In genomic region chr20:47285189-47285588, GRCh38 we compare ENCODE assay signal across 23 cellular contexts.
"Had no signal": no experiment of that assay in that cellular context is flagged by ENCODE, and none has a peak within 500 bp of the region (broad histone marks: within the 10 kb centered on the region; RNA-seq: fewer than 3 reads in every experiment).

No MANE protein-coding gene starts in this region.

- H3K27me3 ChIP-seq: breast epithelium, esophagus muscularis mucosa, heart right ventricle, pancreas, spleen, transverse colon had no signal

- H3K9me3 Mint-ChIP-seq: activated CD8-positive, alpha-beta T cell treated with anti-CD3 and anti-CD28 coated beads for 36 hours; endodermal cell; naive thymus-derived CD8-positive, alpha-beta T cell; neural crest cell had no signal

- H3K27ac Mint-ChIP-seq: activated CD8-positive, alpha-beta memory T cell treated with anti-CD3 and anti-CD28 coated beads, Interleukin-2, amount 10 ng/mL, durations not matched to agents 7 days and 5 days; activated CD8-positive, alpha-beta T cell treated with anti-CD3 and anti-CD28 coated beads for 36 hours; endodermal cell had no signal

- DNase-seq: activated CD4-positive, alpha-beta T cell treated with anti-CD3 and anti-CD28 coated beads for 1 hour; activated CD4-positive, alpha-beta T cell treated with anti-CD3 and anti-CD28 coated beads, Interleukin-2, amount 50 U/mL, for 1 hour; activated CD8-positive, alpha-beta memory T cell treated with anti-CD3 and anti-CD28 coated beads, Interleukin-2, amount 10 ng/mL, durations not matched to agents 7 days and 5 days; activated CD8-positive, alpha-beta T cell treated with anti-CD3 and anti-CD28 coated beads for 36 hours; activated effector memory CD4-positive, alpha-beta T cell treated with anti-CD3 and anti-CD28 coated beads, Interleukin-2, amount 50 U/mL, for 16 hours; activated naive CD4-positive, alpha-beta T cell treated with anti-CD3 and anti-CD28 coated beads, Interleukin-2, amount 50 U/mL, for 16 hours; central memory CD4-positive, alpha-beta T cell; endodermal cell; foreskin melanocyte; heart right ventricle; midbrain; naive thymus-derived CD8-positive, alpha-beta T cell; nucleus accumbens; pancreas; right cardiac atrium; spleen; stimulated activated naive CD4-positive, alpha-beta T cell; T-helper 9 cell; transverse colon; WERI-Rb-1 had no signal

- H3K27ac ChIP-seq: breast epithelium, esophagus muscularis mucosa, heart right ventricle, pancreas, transverse colon, WERI-Rb-1 had no signal

- H3K4me1 ChIP-seq: breast epithelium, heart right ventricle, pancreas, transverse colon had no signal

- ATAC-seq: activated CD8-positive, alpha-beta memory T cell treated with anti-CD3 and anti-CD28 coated beads, Interleukin-2, amount 10 ng/mL, durations not matched to agents 7 days and 5 days; activated CD8-positive, alpha-beta T cell treated with anti-CD3 and anti-CD28 coated beads for 36 hours; heart right ventricle; naive thymus-derived CD8-positive, alpha-beta T cell; pancreas; right cardiac atrium had no signal

- H3K9me3 ChIP-seq: breast epithelium, esophagus muscularis mucosa, heart right ventricle, pancreas, spleen, transverse colon had no signal

- H3K4me3 Mint-ChIP-seq: activated CD8-positive, alpha-beta memory T cell treated with anti-CD3 and anti-CD28 coated beads, Interleukin-2, amount 10 ng/mL, durations not matched to agents 7 days and 5 days; activated CD8-positive, alpha-beta T cell treated with anti-CD3 and anti-CD28 coated beads for 36 hours; endodermal cell; naive thymus-derived CD8-positive, alpha-beta T cell; neural crest cell had no signal

- H3K27me3 Mint-ChIP-seq: activated CD8-positive, alpha-beta memory T cell treated with anti-CD3 and anti-CD28 coated beads, Interleukin-2, amount 10 ng/mL, durations not matched to agents 7 days and 5 days; activated CD8-positive, alpha-beta T cell treated with anti-CD3 and anti-CD28 coated beads for 36 hours; naive thymus-derived CD8-positive, alpha-beta T cell had no signal

- H3K4me1 Mint-ChIP-seq: activated CD8-positive, alpha-beta memory T cell treated with anti-CD3 and anti-CD28 coated beads, Interleukin-2, amount 10 ng/mL, durations not matched to agents 7 days and 5 days had no signal
